9 cellular contexts compared by ENCODE assay signal in the genomic region with DNA sequence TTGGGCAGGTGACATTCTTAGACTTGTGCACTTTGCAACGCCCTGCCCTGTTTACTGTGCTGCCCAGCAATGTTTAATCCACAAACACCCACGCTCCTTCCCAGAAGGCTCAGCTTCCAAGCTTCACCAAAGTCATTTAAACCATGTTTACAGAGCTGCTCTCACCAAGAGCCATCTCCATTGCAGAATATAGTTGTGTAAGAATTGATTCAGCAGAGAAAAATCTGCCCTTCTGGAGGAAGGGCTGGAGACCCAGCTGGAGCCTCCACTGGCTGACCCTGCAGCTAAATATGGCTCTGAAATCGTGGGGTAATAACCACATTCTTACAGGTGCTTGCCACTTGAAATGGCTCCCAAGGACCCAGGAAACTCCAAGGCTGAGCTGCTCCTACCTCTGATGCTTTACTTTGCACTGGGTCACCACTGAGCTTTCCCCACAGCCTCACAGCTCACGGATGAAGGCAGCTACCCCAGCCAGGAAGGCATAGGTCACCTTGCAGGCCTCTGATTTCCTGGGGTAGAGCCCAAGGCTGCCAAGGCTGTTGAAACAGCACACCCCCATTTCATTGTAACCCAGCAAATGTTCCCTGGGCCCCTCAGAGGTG. TPM values are rescaled to one million over a fixed set of nuclear protein-coding genes. Genes with fewer than 3 reads are reported as not detected.
DNase-seq lines count a peak whose midpoint lies in the region; ATAC-seq and TF ChIP-seq lines count a peak whose summit lies in the region.
"Had no signal": no experiment of that assay in that cellular context is flagged by ENCODE, and none has a peak within 500 bp of the region (broad histone marks: within the 10 kb centered on the region; RNA-seq: fewer than 3 reads in every experiment).

No MANE protein-coding gene starts in this region.

- H3K27me3 Mint-ChIP-seq in T-helper 1 cell treated with Interleukin-12 subunit alpha and Interleukin-12 subunit beta and Interleukin-4 antibody, amounts not matched to agents 30 μg/mL and 1 μg/mL, for 36 hours (ENCODE audit: low read depth), result no peaks in the 10 kb centered on the region

- no peaks in the 10 kb centered on the region for H3K9me3 ChIP-seq in adrenal gland (replicated peaks in 1 of 3)

- no peak overlapping the region for H3K4me3 Mint-ChIP-seq in T-helper 1 cell treated with Interleukin-12 subunit alpha and Interleukin-12 subunit beta and Interleukin-4 antibody, amounts not matched to agents 30 μg/mL and 1 μg/mL, for 36 hours

- no peak for TF ChIP-seq POLR2A in adrenal gland (IDR thresholded peaks at IDR 0.05)

- H3K27me3 ChIP-seq in adrenal gland, result no peaks in the 10 kb centered on the region

- WGBS in adrenal gland, 4 donors, result 41 to 62% (median 51%) methylated on average over 4 of the region's 4 CpGs

- ATAC-seq in HG03457 (IDR thresholded peaks at IDR 0.05; ENCODE audit: unreplicated experiment), result no peak

- H3K4me1 Mint-ChIP-seq in T-helper 1 cell treated with Interleukin-12 subunit alpha and Interleukin-12 subunit beta and Interleukin-4 antibody, amounts not matched to agents 30 μg/mL and 1 μg/mL, for 36 hours (ENCODE audit: low read depth), result peaks cover 58% of the 10 kb centered on the region

- no peak for TF ChIP-seq CTCF in adrenal gland (IDR thresholded peaks at IDR 0.05)

- DNase-seq in T-helper 1 cell (no peak), adrenal gland (peak in 4 of 7 donors; percentile 41 to 68 (median 43)), kidney tubule cell (ENCODE audit: low spot score) (peak; percentile 77), stromal cell of bone marrow (ENCODE audit: low read depth) (peak; percentile 85), amygdala (lab: John Stamatoyannopoulos, UW) (no peak), hypothalamus (lab: John Stamatoyannopoulos, UW) (no peak)
- DNase-seq: stimulated activated naive CD4-positive, alpha-beta T cell treated with Interleukin-2 at 50 U/mL for 16 hours had no signal

- peaks cover 0 to 37% of the 10 kb centered on the region in 2 donors for H3K36me3 ChIP-seq in adrenal gland (replicated peaks in 1 of 2)

- intact Hi-C loops in adrenal gland (cut with DNase I), result no loop called here

- no peak overlapping the region for H3K4me3 ChIP-seq in adrenal gland

- peaks cover 66% of the 10 kb centered on the region for H3K36me3 Mint-ChIP-seq in T-helper 1 cell treated with Interleukin-12 subunit alpha and Interleukin-12 subunit beta and Interleukin-4 antibody, amounts not matched to agents 30 μg/mL and 1 μg/mL, for 36 hours (ENCODE audit: low read depth)

- no peaks in the 10 kb centered on the region for H3K9me3 Mint-ChIP-seq in T-helper 1 cell treated with Interleukin-12 subunit alpha and Interleukin-12 subunit beta and Interleukin-4 antibody, amounts not matched to agents 30 μg/mL and 1 μg/mL, for 36 hours

- peak overlapping the region; percentile 4 to 83 (median 52) for H3K27ac ChIP-seq in adrenal gland

- H3K27ac Mint-ChIP-seq in T-helper 1 cell treated with Interleukin-12 subunit alpha and Interleukin-12 subunit beta and Interleukin-4 antibody, amounts not matched to agents 30 μg/mL and 1 μg/mL, for 36 hours, result peak overlapping the region; percentile 0

- H3K4me1 ChIP-seq in adrenal gland (replicated peaks in 1 of 2), result peaks cover 30 to 52% of the 10 kb centered on the region in 2 donors

RNA-seq across cellular contexts. Expression of a gene that starts 8.8 kb away (rescaled TPM):
- 100 to 1,000 TPM; 117 to 214 (median 199) TPM for total RNA-seq in adrenal gland
- 100 to 1,000 TPM; 110 to 366 (median 258) TPM for polyA plus RNA-seq in adrenal gland

RNA-seq across cellular contexts. Expression of a gene that starts 55.6 kb away (rescaled TPM):
- total RNA-seq in adrenal gland, result 1 to 10 TPM in 2 of 8 donors, under 1 TPM in 3, not detected in 3; 0.14 to 1.1 (median 0.42) TPM
- polyA plus RNA-seq in adrenal gland, result 1 to 10 TPM in 1 of 3 donors, under 1 TPM in 1, not detected in 1; 0.53 to 1.7 TPM

Comparison
In these comparisons a context has a peak if more than half of its experiments do, and no peak if none do; other contexts are left out.
1. DNase-seq: peak in adrenal gland (4 of 7), kidney tubule cell (single experiment) and stromal cell of bone marrow (single experiment); none in T-helper 1 cell (0 of 5), amygdala (0 of 56) and hypothalamus (0 of 51).